21 cellular contexts compared by ENCODE assay signal in the genomic region with DNA sequence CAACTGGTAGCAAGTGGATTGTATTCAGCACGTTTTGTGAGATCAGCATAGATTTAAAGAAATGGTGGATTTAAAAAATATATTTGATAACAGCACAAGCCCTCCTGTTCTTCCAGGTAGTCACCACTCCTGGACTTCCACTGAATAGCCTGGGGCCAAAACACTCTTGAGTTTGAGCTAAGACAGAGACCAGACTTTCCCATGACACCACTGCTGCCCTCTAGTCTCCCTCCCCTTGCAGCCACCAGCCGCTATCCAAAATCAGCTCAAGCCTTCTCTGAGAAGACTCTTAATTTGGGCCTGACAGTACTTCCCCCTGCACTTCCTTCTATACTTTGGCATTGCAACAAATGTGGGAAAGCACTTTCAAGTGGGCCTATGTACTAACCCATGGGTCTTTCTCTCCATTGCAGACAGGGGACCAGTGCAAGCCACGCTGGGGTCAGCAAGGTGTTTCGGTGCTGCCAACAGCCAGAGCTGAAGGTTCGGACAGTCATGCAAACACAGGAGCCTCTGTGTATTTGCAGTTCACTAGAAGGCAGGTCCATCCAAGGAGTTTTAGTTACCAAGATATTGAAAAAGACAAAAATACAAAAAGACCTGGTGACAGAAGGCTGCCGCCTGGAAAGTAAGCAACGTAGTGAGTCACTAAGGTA. TPM values are rescaled to one million over a fixed set of nuclear protein-coding genes. Genes with fewer than 3 reads are reported as not detected.
"Had no signal": no experiment of that assay in that cellular context is flagged by ENCODE, and none has a peak within 500 bp of the region (broad histone marks: within the 10 kb centered on the region; RNA-seq: fewer than 3 reads in every experiment).

No MANE protein-coding gene starts in this region.

- H3K9me3 Mint-ChIP-seq: activated CD8-positive, alpha-beta T cell treated with anti-CD3 and anti-CD28 coated beads for 36 hours; activated naive CD4-positive, alpha-beta T cell treated with anti-CD3 and anti-CD28 coated beads, Interleukin-2, amount 10 ng/mL, durations not matched to agents 7 days and 5 days; activated naive CD8-positive, alpha-beta T cell treated with anti-CD3 and anti-CD28 coated beads for 36 hours; activated T-cell treated with anti-CD3 and anti-CD28 coated beads, Interleukin-2, amount 50 U/mL, for 72 hours; activated T-helper 2 cell treated with anti-CD3 and anti-CD28 coated beads, Interferon-gamma antibody, Interleukin-2, Interleukin-4, amounts not matched to agents 10 μg/mL and 5 μg/mL and 100 μg/mL, durations not matched to agents 14 hours and 24 hours and 36 hours had no signal

- H3K27me3 ChIP-seq: brain microvascular endothelial cell had no signal

- H3K36me3 Mint-ChIP-seq: activated naive CD4-positive, alpha-beta T cell treated with anti-CD3 and anti-CD28 coated beads, Interleukin-2, amount 10 ng/mL, durations not matched to agents 7 days and 5 days; activated naive CD8-positive, alpha-beta T cell treated with anti-CD3 and anti-CD28 coated beads for 36 hours had no signal

- DNase-seq: activated CD4-positive, alpha-beta T cell treated with anti-CD3 and anti-CD28 coated beads for 4 hours; activated CD8-positive, alpha-beta memory T cell treated with anti-CD3 and anti-CD28 coated beads, Interleukin-2, amount 50 U/mL, for 4 hours; activated CD8-positive, alpha-beta T cell treated with anti-CD3 and anti-CD28 coated beads for 36 hours; activated gamma-delta T cell treated with Interleukin-2 at 50 U/mL for 16 hours; activated naive CD4-positive, alpha-beta T cell treated with anti-CD3 and anti-CD28 coated beads, Interleukin-2, amount 10 ng/mL, durations not matched to agents 7 days and 5 days; activated naive CD8-positive, alpha-beta T cell treated with anti-CD3 and anti-CD28 coated beads for 36 hours; activated T-cell treated with anti-CD3 and anti-CD28 coated beads, Interleukin-2, amount 50 U/mL, for 72 hours; brain microvascular endothelial cell; MV-4-11; NCI-H1105; NCI-H1436; NCI-H1694 treated with DMSO at 0.1 percent for 48 hours; NCI-H2029 treated with DMSO at 0.1 percent for 48 hours; NCI-H226; NCI-H526; NCI-H82; T-helper 1 cell had no signal

- H3K4me3 ChIP-seq: SK-N-MC had no signal

- H3K36me3 ChIP-seq: brain microvascular endothelial cell had no signal

- ATAC-seq: activated CD4-positive, CD25-positive, alpha-beta regulatory T cell treated with anti-CD3 and anti-CD28 coated beads, Interleukin-2, amount 50 U/mL, for 24 hours; activated CD8-positive, alpha-beta T cell treated with anti-CD3 and anti-CD28 coated beads for 36 hours; activated T-cell treated with anti-CD3 and anti-CD28 coated beads, Interleukin-2, amount 50 U/mL, for 72 hours had no signal

- H3K27ac Mint-ChIP-seq: activated CD8-positive, alpha-beta T cell treated with anti-CD3 and anti-CD28 coated beads for 36 hours; activated naive CD4-positive, alpha-beta T cell treated with anti-CD3 and anti-CD28 coated beads, Interleukin-2, amount 10 ng/mL, durations not matched to agents 7 days and 5 days; activated naive CD8-positive, alpha-beta T cell treated with anti-CD3 and anti-CD28 coated beads for 36 hours; activated T-cell treated with anti-CD3 and anti-CD28 coated beads, Interleukin-2, amount 50 U/mL, for 72 hours; activated T-helper 2 cell treated with anti-CD3 and anti-CD28 coated beads, Interferon-gamma antibody, Interleukin-2, Interleukin-4, amounts not matched to agents 10 μg/mL and 5 μg/mL and 100 μg/mL, durations not matched to agents 14 hours and 24 hours and 36 hours had no signal

- H3K27me3 Mint-ChIP-seq: activated CD8-positive, alpha-beta T cell treated with anti-CD3 and anti-CD28 coated beads for 36 hours; activated naive CD4-positive, alpha-beta T cell treated with anti-CD3 and anti-CD28 coated beads, Interleukin-2, amount 10 ng/mL, durations not matched to agents 7 days and 5 days; activated naive CD8-positive, alpha-beta T cell treated with anti-CD3 and anti-CD28 coated beads for 36 hours had no signal

- H3K4me3 Mint-ChIP-seq: activated CD8-positive, alpha-beta T cell treated with anti-CD3 and anti-CD28 coated beads for 36 hours; activated naive CD4-positive, alpha-beta T cell treated with anti-CD3 and anti-CD28 coated beads, Interleukin-2, amount 10 ng/mL, durations not matched to agents 7 days and 5 days; activated naive CD8-positive, alpha-beta T cell treated with anti-CD3 and anti-CD28 coated beads for 36 hours; activated T-cell treated with anti-CD3 and anti-CD28 coated beads, Interleukin-2, amount 50 U/mL, for 72 hours had no signal

- H3K4me1 Mint-ChIP-seq: activated naive CD4-positive, alpha-beta T cell treated with anti-CD3 and anti-CD28 coated beads, Interleukin-2, amount 10 ng/mL, durations not matched to agents 7 days and 5 days; activated naive CD8-positive, alpha-beta T cell treated with anti-CD3 and anti-CD28 coated beads for 36 hours had no signal

RNA-seq across cellular contexts. Expression of a gene that starts 40.5 kb away (rescaled TPM):
- total RNA-seq: OCI-LY7 had no signal
